In genomic region chr12:2944401-2945047, GRCh38 we compare ENCODE assay signal across 8 cellular contexts. TPM values are rescaled to one million over a fixed set of nuclear protein-coding genes. Genes with fewer than 3 reads are reported as not detected.
DNase-seq lines count a peak whose midpoint lies in the region; ATAC-seq, FAIRE-seq and TF ChIP-seq lines count a peak whose summit lies in the region.

No MANE protein-coding gene starts in this region.

- peak; percentile 53 to 65 for ATAC-seq in CD4-positive, CD25-positive, alpha-beta regulatory T cell (ENCODE audit: low read depth in 2 of 2)
- peak; percentile 73 for ATAC-seq in T-helper 17 cell
- no peak for ATAC-seq in GM19035 (IDR thresholded peaks at IDR 0.05; ENCODE audit: unreplicated experiment)
- no peak for ATAC-seq in HG03196 (IDR thresholded peaks at IDR 0.05; ENCODE audit: unreplicated experiment)

- peaks cover 2% of the 10 kb centered on the region for H3K36me3 Mint-ChIP-seq in CD4-positive, CD25-positive, alpha-beta regulatory T cell
- H3K36me3 Mint-ChIP-seq in T-helper 17 cell (ENCODE audit: low read depth) = peaks cover 1% of the 10 kb centered on the region
- peaks cover 6% of the 10 kb centered on the region for H3K36me3 Mint-ChIP-seq in astrocyte (ENCODE audit: low read depth, unreplicated experiment)
- H3K36me3 Mint-ChIP-seq in immature natural killer cell = peaks cover 0 to 6% (median 6%) of the 10 kb centered on the region in 3 donors

- peaks cover 4% of the 10 kb centered on the region for H3K4me1 ChIP-seq in CD4-positive, CD25-positive, alpha-beta regulatory T cell (ENCODE audit: control insufficient read depth, insufficient read depth, low read length, poor library complexity, severe bottlenecking)
- no peaks in the 10 kb centered on the region for H3K4me1 ChIP-seq in astrocyte (ENCODE audit: insufficient read depth, low read length)

- H3K9me3 Mint-ChIP-seq in CD4-positive, CD25-positive, alpha-beta regulatory T cell = no peaks in the 10 kb centered on the region
- H3K9me3 Mint-ChIP-seq in astrocyte (ENCODE audit: unreplicated experiment) = peaks cover 2% of the 10 kb centered on the region
- H3K9me3 Mint-ChIP-seq in immature natural killer cell = no peaks in the 10 kb centered on the region

- no peak overlapping the region for H3K4me3 Mint-ChIP-seq in CD4-positive, CD25-positive, alpha-beta regulatory T cell
- H3K4me3 Mint-ChIP-seq in T-helper 17 cell = peak overlapping the region; percentile 56
- H3K4me3 Mint-ChIP-seq in astrocyte (ENCODE audit: unreplicated experiment) = no peak overlapping the region
- no peak overlapping the region for H3K4me3 Mint-ChIP-seq in immature natural killer cell

- no peaks in the 10 kb centered on the region for H3K27me3 ChIP-seq in CD4-positive, CD25-positive, alpha-beta regulatory T cell (ENCODE audit: control insufficient read depth, insufficient read depth, low read length)
- H3K27me3 ChIP-seq in astrocyte (ENCODE audit: insufficient read depth, low read length) = no peaks in the 10 kb centered on the region

- FAIRE-seq in HTR-8/SVneo (lab: Jason Lieb, UNC) = peak; percentile 95
- no peak for FAIRE-seq in astrocyte (lab: Jason Lieb, UNC)

- H2AFZ ChIP-seq in astrocyte (ENCODE audit: low read depth, low read length) = no peak overlapping the region

- H3K4me1 Mint-ChIP-seq in CD4-positive, CD25-positive, alpha-beta regulatory T cell = peaks cover 0 to 4% (median 0%) of the 10 kb centered on the region in 4 donors
- H3K4me1 Mint-ChIP-seq in T-helper 17 cell (peaks cover 5% of the 10 kb centered on the region), astrocyte (ENCODE audit: low read depth, unreplicated experiment) (no peaks in the 10 kb centered on the region), immature natural killer cell (no peaks in the 10 kb centered on the region)

- no peak overlapping the region for H3K27ac ChIP-seq in CD4-positive, CD25-positive, alpha-beta regulatory T cell (ENCODE audit: insufficient read depth, low read length, poor library complexity, severe bottlenecking)
- H3K27ac ChIP-seq in astrocyte (ENCODE audit: low read depth, low read length) = no peak overlapping the region

- no peaks in the 10 kb centered on the region for H3K79me2 ChIP-seq in astrocyte (ENCODE audit: insufficient read depth, low read length)

- no peaks in the 10 kb centered on the region for H4K20me1 ChIP-seq in astrocyte (ENCODE audit: insufficient read depth, low read length)

- H3K27me3 Mint-ChIP-seq in CD4-positive, CD25-positive, alpha-beta regulatory T cell = peaks cover 5% of the 10 kb centered on the region
- peaks cover 12% of the 10 kb centered on the region for H3K27me3 Mint-ChIP-seq in T-helper 17 cell
- H3K27me3 Mint-ChIP-seq in astrocyte (ENCODE audit: low read depth, unreplicated experiment) = peaks cover 2% of the 10 kb centered on the region
- no peaks in the 10 kb centered on the region for H3K27me3 Mint-ChIP-seq in immature natural killer cell (ENCODE audit: low read depth in 3 of 3)

- no peaks in the 10 kb centered on the region for H3K9me3 ChIP-seq in CD4-positive, CD25-positive, alpha-beta regulatory T cell (ENCODE audit: control insufficient read depth in 2 of 2, low read length in 2 of 2)
- H3K9me3 ChIP-seq in T-helper 17 cell (ENCODE audit: control insufficient read depth, low read length, poor library complexity, severe bottlenecking) (no peaks in the 10 kb centered on the region), astrocyte (ENCODE audit: insufficient read depth, low read depth, low read length) (no peaks in the 10 kb centered on the region)

- no peak overlapping the region for H3K4me3 ChIP-seq in CD4-positive, CD25-positive, alpha-beta regulatory T cell (ENCODE audit: low read depth, low read length)
- H3K4me3 ChIP-seq in astrocyte (ENCODE audit: insufficient read depth, low read depth, low read length) = no peak overlapping the region

- H3K27ac Mint-ChIP-seq in CD4-positive, CD25-positive, alpha-beta regulatory T cell = peak overlapping the region in 1 of 3 donors; percentile 43
- no peak overlapping the region for H3K27ac Mint-ChIP-seq in T-helper 17 cell
- peak overlapping the region; percentile 44 for H3K27ac Mint-ChIP-seq in astrocyte (ENCODE audit: unreplicated experiment)
- no peak overlapping the region for H3K27ac Mint-ChIP-seq in immature natural killer cell

- H3K9ac ChIP-seq in astrocyte (ENCODE audit: low read length) = no peak overlapping the region

- DNase-seq in CD4-positive, CD25-positive, alpha-beta regulatory T cell = peak; percentile 14 to 70 (median 41)
- DNase-seq in HTR-8/SVneo (ENCODE audit: insufficient read length, low spot score) = peak; percentile 56
- peak; percentile 16 to 26 (median 16) for DNase-seq in T-helper 17 cell
- no peak for DNase-seq in astrocyte (ENCODE audit: low read depth)
- peak in 2 of 3 donors; percentile 5 to 20 for DNase-seq in immature natural killer cell
- DNase-seq in stimulated activated CD4-positive, alpha-beta T cell treated with anti-CD3 and anti-CD28 coated beads, Interleukin-1b, Interleukin-23, amount 100 ng/mL, for 24 hours (ENCODE audit: low read depth in 4 of 4, low spot score in 1 of 4) = peak in 3 of 4 experiments; percentile 33 to 36 (median 35)

- H3K36me3 ChIP-seq in CD4-positive, CD25-positive, alpha-beta regulatory T cell (ENCODE audit: control insufficient read depth, insufficient read depth, low read length) = peaks cover 2% of the 10 kb centered on the region
- H3K36me3 ChIP-seq in astrocyte (ENCODE audit: insufficient read depth, low read length) = peaks cover 5% of the 10 kb centered on the region

- peak overlapping the region; percentile 20 for H3K4me2 ChIP-seq in astrocyte (ENCODE audit: low read length)

- TF ChIP-seq CTCF in astrocyte (IDR thresholded peaks at IDR 0.05; ENCODE audit: insufficient read depth, low read depth, low read length) = peak; percentile 56

RNA-seq across cellular contexts. Expression of gene TEAD4, which starts 14.7 kb away (rescaled TPM):
- not detected for total RNA-seq in CD4-positive, CD25-positive, alpha-beta regulatory T cell
- polyA plus RNA-seq in CD4-positive, CD25-positive, alpha-beta regulatory T cell = not detected
- not detected for total RNA-seq in T-helper 17 cell
- 13.0 and 19.1 TPM in 2 replicates for total RNA-seq in astrocyte
- polyA plus RNA-seq in immature natural killer cell = not detected

RNA-seq across cellular contexts. Expression of gene TULP3, which starts 53.8 kb away (rescaled TPM):
- 6.7 TPM for total RNA-seq in CD4-positive, CD25-positive, alpha-beta regulatory T cell
- 1 to 10 TPM; 2.4 to 7.7 (median 5.5) TPM for polyA plus RNA-seq in CD4-positive, CD25-positive, alpha-beta regulatory T cell
- 1 to 10 TPM; 6.3 to 7.9 TPM for total RNA-seq in T-helper 17 cell
- total RNA-seq in astrocyte = 23.6 and 26.4 TPM in 2 replicates
- polyA plus RNA-seq in immature natural killer cell = 10 to 100 TPM in 1 of 3 donors, 1 to 10 TPM in 2; 5.5 to 11.1 (median 7.5) TPM

Comparison
In these comparisons a context has a peak if more than half of its experiments do, and no peak if none do; other contexts are left out.
1. ATAC-seq: peak in CD4-positive, CD25-positive, alpha-beta regulatory T cell (2 of 2) and T-helper 17 cell (single experiment); none in GM19035 (single experiment) and HG03196 (single experiment).
2. RNA of gene TEAD4, which starts 14.7 kb away (total RNA-seq): 13.0 to 19.1 TPM in astrocyte; not detected in CD4-positive, CD25-positive, alpha-beta regulatory T cell (single experiment) and not detected in T-helper 17 cell; every median in the first group is over 10 times any median in the second.